In the genomic region with DNA sequence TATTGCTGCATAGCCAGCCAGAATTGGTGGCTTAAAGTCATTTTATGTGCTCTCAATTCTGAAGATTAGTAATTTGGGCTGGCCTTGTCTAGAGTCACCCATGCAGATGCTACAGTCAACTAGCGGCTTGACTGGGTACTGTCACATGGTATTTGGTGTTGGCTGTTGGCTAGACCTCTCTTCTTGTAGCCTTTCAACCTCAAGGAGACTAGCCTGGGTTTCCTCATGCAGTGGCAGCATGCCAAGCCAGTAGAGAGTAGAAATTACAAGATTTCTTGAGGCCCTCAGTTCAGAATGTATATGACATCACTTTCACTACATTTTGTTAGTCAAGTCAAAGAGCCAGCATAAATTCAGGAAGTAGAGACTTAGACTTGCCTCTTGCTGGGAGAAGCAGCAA, we compare ENCODE assay signal across 10 cellular contexts. TPM values are rescaled to one million over a fixed set of nuclear protein-coding genes. Genes with fewer than 3 reads are reported as not detected.
DNase-seq lines count a peak whose midpoint lies in the region; ATAC-seq and FAIRE-seq lines count a peak whose summit lies in the region.
"Had no signal": no experiment of that assay in that cellular context is flagged by ENCODE, and none has a peak within 500 bp of the region (broad histone marks: within the 10 kb centered on the region; RNA-seq: fewer than 3 reads in every experiment).

No MANE protein-coding gene starts in this region.

- no peaks in the 10 kb centered on the region for H3K9me3 Mint-ChIP-seq in stimulated activated naive CD8-positive, alpha-beta T cell treated with anti-CD3 and anti-CD28 coated beads, Interleukin-15, Interleukin-2, amounts not matched to agents 100 ng/mL and 50 ng/mL, for 24 hours
- H3K9me3 Mint-ChIP-seq in activated naive CD4-positive, alpha-beta T cell treated with anti-CD3 and anti-CD28 coated beads, Interleukin-2, amount 50 U/mL, for 24 hours, result no peaks in the 10 kb centered on the region

- no peak for ATAC-seq in stimulated activated naive CD8-positive, alpha-beta T cell treated with anti-CD3 and anti-CD28 coated beads, Interleukin-15, Interleukin-2, amounts not matched to agents 100 U/mL and 50 U/mL, for 24 hours
- ATAC-seq in HG03520 (IDR thresholded peaks at IDR 0.05; ENCODE audit: unreplicated experiment) (peak; percentile 42), GM21381 (IDR thresholded peaks at IDR 0.05; ENCODE audit: unreplicated experiment) (no peak)
- ATAC-seq: pancreas had no signal

- H3K27me3 Mint-ChIP-seq in stimulated activated naive CD8-positive, alpha-beta T cell treated with anti-CD3 and anti-CD28 coated beads, Interleukin-15, Interleukin-2, amounts not matched to agents 100 ng/mL and 50 ng/mL, for 24 hours, result no peaks in the 10 kb centered on the region
- H3K27me3 Mint-ChIP-seq in activated naive CD4-positive, alpha-beta T cell treated with anti-CD3 and anti-CD28 coated beads, Interleukin-2, amount 50 U/mL, for 24 hours, result no peaks in the 10 kb centered on the region

- no peak overlapping the region for H3K4me3 Mint-ChIP-seq in stimulated activated naive CD8-positive, alpha-beta T cell treated with anti-CD3 and anti-CD28 coated beads, Interleukin-15, Interleukin-2, amounts not matched to agents 100 ng/mL and 50 ng/mL, for 24 hours
- no peak overlapping the region for H3K4me3 Mint-ChIP-seq in activated naive CD4-positive, alpha-beta T cell treated with anti-CD3 and anti-CD28 coated beads, Interleukin-2, amount 50 U/mL, for 24 hours

- no peak for FAIRE-seq in frontal cortex (lab: Jason Lieb, UNC)
- FAIRE-seq: pancreas had no signal

- no peak for DNase-seq in stimulated activated naive CD8-positive, alpha-beta T cell treated with anti-CD3 and anti-CD28 coated beads, Interleukin-15, Interleukin-2, amounts not matched to agents 100 U/mL and 50 U/mL, for 24 hours
- DNase-seq in NCI-H524 (lab: John Stamatoyannopoulos, UW) (no peak), frontal cortex (ENCODE audit: low spot score in 2 of 2) (no peak)
- no peak for DNase-seq in stimulated activated naive CD4-positive, alpha-beta T cell (lab: John Stamatoyannopoulos, UW)
- DNase-seq: pancreas, transverse colon had no signal

- peaks cover 8% of the 10 kb centered on the region for H3K36me3 Mint-ChIP-seq in stimulated activated naive CD8-positive, alpha-beta T cell treated with anti-CD3 and anti-CD28 coated beads, Interleukin-15, Interleukin-2, amounts not matched to agents 100 ng/mL and 50 ng/mL, for 24 hours (ENCODE audit: low read depth)
- peaks cover 3% of the 10 kb centered on the region for H3K36me3 Mint-ChIP-seq in activated naive CD4-positive, alpha-beta T cell treated with anti-CD3 and anti-CD28 coated beads, Interleukin-2, amount 50 U/mL, for 24 hours

- peak overlapping the region; percentile 38 for H3K27ac Mint-ChIP-seq in stimulated activated naive CD8-positive, alpha-beta T cell treated with anti-CD3 and anti-CD28 coated beads, Interleukin-15, Interleukin-2, amounts not matched to agents 100 ng/mL and 50 ng/mL, for 24 hours
- H3K27ac Mint-ChIP-seq in activated naive CD4-positive, alpha-beta T cell treated with anti-CD3 and anti-CD28 coated beads, Interleukin-2, amount 50 U/mL, for 24 hours, result peak overlapping the region; percentile 14

- peaks cover 33% of the 10 kb centered on the region for H3K4me1 Mint-ChIP-seq in stimulated activated naive CD8-positive, alpha-beta T cell treated with anti-CD3 and anti-CD28 coated beads, Interleukin-15, Interleukin-2, amounts not matched to agents 100 ng/mL and 50 ng/mL, for 24 hours (ENCODE audit: low read depth)
- H3K4me1 Mint-ChIP-seq in activated naive CD4-positive, alpha-beta T cell treated with anti-CD3 and anti-CD28 coated beads, Interleukin-2, amount 50 U/mL, for 24 hours, result peaks cover 32% of the 10 kb centered on the region

RNA-seq across cellular contexts. Expression of gene ZNF800, which starts 3.7 kb away (rescaled TPM):
- 61.6 TPM for total RNA-seq in frontal cortex
